19 cellular contexts compared by ENCODE assay signal in the genomic region with DNA sequence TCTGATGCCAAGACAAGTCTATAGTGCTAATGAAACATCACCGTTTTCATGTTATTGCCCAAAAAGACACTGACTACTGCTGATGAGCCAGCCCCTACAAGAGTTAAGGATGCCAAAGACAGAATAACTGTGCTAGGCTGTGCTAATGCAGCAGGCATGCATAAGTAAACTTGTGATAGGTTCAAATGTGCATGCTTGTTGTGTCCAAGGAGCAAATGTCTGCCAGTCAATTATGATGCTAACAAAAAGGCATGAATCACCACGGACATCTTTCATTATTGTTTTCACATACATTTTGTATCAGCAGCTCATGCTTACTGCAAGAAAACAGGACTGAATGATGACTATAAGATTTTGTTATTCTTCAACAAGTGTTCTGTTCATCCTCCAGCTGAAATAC.
DNase-seq lines count a peak whose midpoint lies in the region; ATAC-seq and TF ChIP-seq lines count a peak whose summit lies in the region.
"Had no signal": no experiment of that assay in that cellular context is flagged by ENCODE, and none has a peak within 500 bp of the region (broad histone marks: within the 10 kb centered on the region; RNA-seq: fewer than 3 reads in every experiment).

No MANE protein-coding gene starts in this region.

- POLR2A ChIA-PET in activated CD8-positive, alpha-beta T cell treated with anti-CD3 and anti-CD28 coated beads for 36 hours (lab: Charles Lee): no interaction called here

- H3K27me3 ChIP-seq in osteoblast (ENCODE audit: insufficient read depth, low read length): no peaks in the 10 kb centered on the region
- H3K27me3 ChIP-seq: BE2C had no signal

- H3K27ac Mint-ChIP-seq in activated CD8-positive, alpha-beta T cell treated with anti-CD3 and anti-CD28 coated beads for 36 hours: no peak overlapping the region
- H3K27ac Mint-ChIP-seq: CD4-positive, alpha-beta T cell had no signal

- H3K4me1 Mint-ChIP-seq in activated CD8-positive, alpha-beta T cell treated with anti-CD3 and anti-CD28 coated beads for 36 hours (ENCODE audit: low read depth): no peaks in the 10 kb centered on the region

- no peaks in the 10 kb centered on the region for H3K36me3 Mint-ChIP-seq in activated CD8-positive, alpha-beta T cell treated with anti-CD3 and anti-CD28 coated beads for 36 hours (ENCODE audit: low read depth)

- no peak overlapping the region for H2AFZ ChIP-seq in osteoblast (ENCODE audit: low read length)

- peak overlapping the region; percentile 67 for H3K4me2 ChIP-seq in osteoblast (ENCODE audit: insufficient read depth, low read length)

- H3K9me3 ChIP-seq in osteoblast (ENCODE audit: low read depth, low read length): no peaks in the 10 kb centered on the region
- H3K9me3 ChIP-seq: BE2C had no signal

- H3K27ac ChIP-seq in osteoblast (ENCODE audit: low read depth, low read length): peak overlapping the region; percentile 80

- H3K4me1 ChIP-seq in osteoblast (ENCODE audit: insufficient read depth, low read length): peaks cover 35% of the 10 kb centered on the region
- H3K4me1 ChIP-seq: BE2C had no signal

- peak; percentile 17 for DNase-seq in ELR (ENCODE audit: low read depth)
- peak; percentile 39 for DNase-seq in amniotic stem cell (lab: John Stamatoyannopoulos, UW)
- DNase-seq in fibroblast of gingiva (ENCODE audit: low read depth): peak; percentile 34
- peak; percentile 69 for DNase-seq in osteoblast (ENCODE audit: insufficient read length, low spot score, missing footprints)
- no peak for DNase-seq in OCI-M1 (lab: John Stamatoyannopoulos, UW)
- no peak for DNase-seq in activated CD8-positive, alpha-beta T cell treated with anti-CD3 and anti-CD28 coated beads for 36 hours
- no peak for DNase-seq in T-helper 9 cell
- DNase-seq: ACHN; BE2C; CD4-positive, alpha-beta T cell; DMS53; GOT3; Karpas-422; NCI-H1105; NCI-H187 treated with DMSO at 0.1 percent for 48 hours; NK-92 treated with Interleukin-12 subunit alpha and Interleukin-12 subunit beta, amount 100 ng/mL, for 24 hours; SHP77 treated with DMSO at 0.1 percent for 48 hours had no signal

- H4K20me1 ChIP-seq in osteoblast (ENCODE audit: insufficient read depth, low read length): no peaks in the 10 kb centered on the region

- TF ChIP-seq CTCF in osteoblast (IDR thresholded peaks at IDR 0.05; ENCODE audit: extremely low read depth, low read depth, low read length): no peak
- no peak for TF ChIP-seq CTCF in activated CD8-positive, alpha-beta T cell treated with anti-CD3 and anti-CD28 coated beads for 36 hours (IDR thresholded peaks at IDR 0.05)

- H3K9me3 Mint-ChIP-seq in activated CD8-positive, alpha-beta T cell treated with anti-CD3 and anti-CD28 coated beads for 36 hours: no peaks in the 10 kb centered on the region
- H3K9me3 Mint-ChIP-seq: CD4-positive, alpha-beta T cell had no signal

- intact Hi-C loops in activated CD8-positive, alpha-beta T cell treated with anti-CD3 and anti-CD28 coated beads for 36 hours (cut with micrococcal nuclease): no loop called here

- no peak overlapping the region for H3K4me3 Mint-ChIP-seq in activated CD8-positive, alpha-beta T cell treated with anti-CD3 and anti-CD28 coated beads for 36 hours
- H3K4me3 Mint-ChIP-seq: CD4-positive, alpha-beta T cell had no signal

- no peaks in the 10 kb centered on the region for H3K27me3 Mint-ChIP-seq in activated CD8-positive, alpha-beta T cell treated with anti-CD3 and anti-CD28 coated beads for 36 hours

- H3K79me2 ChIP-seq in osteoblast (ENCODE audit: insufficient read depth, low read length): no peaks in the 10 kb centered on the region

- no peaks in the 10 kb centered on the region for H3K36me3 ChIP-seq in osteoblast (ENCODE audit: insufficient read depth, low read length)
- H3K36me3 ChIP-seq: BE2C had no signal

- no peak overlapping the region for H3K4me3 ChIP-seq in osteoblast (ENCODE audit: insufficient read depth, low read length)

- CTCF ChIA-PET in activated CD8-positive, alpha-beta T cell treated with anti-CD3 and anti-CD28 coated beads for 36 hours (lab: Charles Lee): no interaction called here

- no peak for ATAC-seq in HG03196 (IDR thresholded peaks at IDR 0.05; ENCODE audit: unreplicated experiment)
- no peak for ATAC-seq in activated CD8-positive, alpha-beta T cell treated with anti-CD3 and anti-CD28 coated beads for 36 hours
- ATAC-seq: SK-N-SH treated with all-trans-retinoic acid at 6 μM for 48 hours had no signal

Comparison
In these comparisons a context has a peak if more than half of its experiments do, and no peak if none do; other contexts are left out.
1. DNase-seq: peak in ELR (single experiment), amniotic stem cell (single experiment), fibroblast of gingiva (single experiment) and osteoblast (single experiment); none in OCI-M1 (single experiment), activated CD8-positive, alpha-beta T cell treated with anti-CD3 and anti-CD28 coated beads for 36 hours (single experiment) and T-helper 9 cell (single experiment).